In genomic region chr1:28887418-28887834, GRCh38 we compare ENCODE assay signal across 8 cellular contexts. TPM values are rescaled to one million over a fixed set of nuclear protein-coding genes. Genes with fewer than 3 reads are reported as not detected.
DNase-seq lines count a peak whose midpoint lies in the region; ATAC-seq and TF ChIP-seq lines count a peak whose summit lies in the region.

No MANE protein-coding gene starts in this region.

- no peaks in the 10 kb centered on the region for H3K9me3 Mint-ChIP-seq in memory B cell

- no peaks in the 10 kb centered on the region for H3K9me3 ChIP-seq in WERI-Rb-1 (ENCODE audit: severe bottlenecking)
- H3K9me3 ChIP-seq in colonic mucosa: no peaks in the 10 kb centered on the region
- no peaks in the 10 kb centered on the region for H3K9me3 ChIP-seq in testis

- peak; percentile 72 for DNase-seq in Right ventricle myocardium inferior (ENCODE audit: missing footprints)
- DNase-seq in cardiac septum (ENCODE audit: low spot score): no peak
- no peak for DNase-seq in WERI-Rb-1
- peak; percentile 41 for DNase-seq in colonic mucosa
- peak; percentile 68 to 77 for DNase-seq in memory B cell (ENCODE audit: low spot score in 2 of 2)
- DNase-seq in testis: no peak
- DNase-seq in NCI-H1092 (lab: John Stamatoyannopoulos, UW): no peak

- peaks cover 46% of the 10 kb centered on the region for H3K4me1 Mint-ChIP-seq in memory B cell

- H3K27me3 ChIP-seq in WERI-Rb-1 (ENCODE audit: insufficient read depth, low read depth, severe bottlenecking): no peaks in the 10 kb centered on the region
- H3K27me3 ChIP-seq in colonic mucosa: no peaks in the 10 kb centered on the region
- no peaks in the 10 kb centered on the region for H3K27me3 ChIP-seq in testis

- H3K27ac ChIP-seq in WERI-Rb-1: peak overlapping the region; percentile 10; the same call in 1 of the 2 replicates
- peak overlapping the region; percentile 5 for H3K27ac ChIP-seq in colonic mucosa
- no peak overlapping the region for H3K27ac ChIP-seq in testis

- H3K4me3 ChIP-seq in WERI-Rb-1 (ENCODE audit: low read depth, low read length): peak overlapping the region; percentile 62
- peak overlapping the region; percentile 89 for H3K4me3 ChIP-seq in colonic mucosa
- H3K4me3 ChIP-seq in testis: peak overlapping the region; percentile 70 to 73

- TF ChIP-seq CTCF in WERI-Rb-1 (IDR thresholded peaks at IDR 0.05; ENCODE audit: low read depth, low read length): no peak
- TF ChIP-seq CTCF in colonic mucosa (IDR thresholded peaks at IDR 0.05): no peak
- TF ChIP-seq CTCF in testis (IDR thresholded peaks at IDR 0.05): no peak

- peak overlapping the region; percentile 92 to 94 for H3K9ac ChIP-seq in colonic mucosa (ENCODE audit: low read depth in 2 of 2, low read length in 2 of 2)

- peak overlapping the region; percentile 87 for H3K27ac Mint-ChIP-seq in memory B cell

- H3K4me3 Mint-ChIP-seq in memory B cell: peak overlapping the region; percentile 96

- H3K36me3 Mint-ChIP-seq in memory B cell: peaks cover 1% of the 10 kb centered on the region

- no peak for TF ChIP-seq POLR2A in testis (IDR thresholded peaks at IDR 0.05)

- H3K4me1 ChIP-seq in colonic mucosa (peaks cover 6% of the 10 kb centered on the region), testis (peaks cover 17% of the 10 kb centered on the region)

- 1% methylated on average over 22 to 33 of the region's 41 CpGs for WGBS in testis, 2 donors

- no peaks in the 10 kb centered on the region for H3K27me3 Mint-ChIP-seq in memory B cell

- ATAC-seq in Right ventricle myocardium inferior: peak; percentile 14
- peak; percentile 48 for ATAC-seq in memory B cell (ENCODE audit: low read depth)
- no peak for ATAC-seq in GM18868 (IDR thresholded peaks at IDR 0.05; ENCODE audit: unreplicated experiment)

- intact Hi-C loops in Right ventricle myocardium inferior (cut with DNase I) (loop anchor here (5.0 kb wide), 1 partner anchor 95 kb away; no protein-coding TSS in a partner anchor), cardiac septum (cut with DNase I) (loop anchor here (5.0 kb wide), 1 partner anchor 295 kb away; the partner anchor contains the start of gene SRSF4), colonic mucosa (cut with DNase I) (no loop called here), testis (cut with DNase I; ENCODE audit: low total_unique reads) (no loop called here)

- no peaks in the 10 kb centered on the region for H3K36me3 ChIP-seq in WERI-Rb-1
- no peaks in the 10 kb centered on the region for H3K36me3 ChIP-seq in colonic mucosa
- no peaks in the 10 kb centered on the region for H3K36me3 ChIP-seq in testis (ENCODE audit: low read depth, missing control alignments)

RNA-seq across cellular contexts. Expression of gene EPB41, which starts 26.9 kb away (rescaled TPM):
- total RNA-seq in Right ventricle myocardium inferior (24.9 TPM), cardiac septum (29.3 TPM), colonic mucosa (10 to 100 TPM; 65.4 to 74.0 TPM), testis (10 to 100 TPM; 46.6 to 66.5 TPM)
- polyA plus RNA-seq in testis (ENCODE audit: insufficient read depth, low read depth, low replicate concordance): 23.5 TPM

Comparison
In these comparisons a context has a peak if more than half of its experiments do, and no peak if none do; other contexts are left out.
1. DNase-seq: peak in Right ventricle myocardium inferior (single experiment), colonic mucosa (single experiment) and memory B cell (2 of 2); none in cardiac septum (single experiment), WERI-Rb-1 (single experiment), testis (single experiment) and NCI-H1092 (single experiment).
2. H3K27ac ChIP-seq: peak in WERI-Rb-1 (single experiment) and colonic mucosa (single experiment); none in testis (0 of 2).
3. intact Hi-C loops: an anchor here in Right ventricle myocardium inferior (5.0 kb wide) and cardiac septum (5.0 kb wide); none called in colonic mucosa and testis.
4. Peak in every context shown above with its lines, with median percentiles within 50 percentile points of each other: H3K4me3 ChIP-seq.